Comparison of ENCODE assay signal across 1 cellular context in genomic region chr10:125021686-125022374, GRCh38.
TF ChIP-seq lines count a peak whose summit lies in the region.

No MANE protein-coding gene starts in this region.

TF ChIP-seq in WTC11, 78 proteins besides CTCF, POLR2A, EP300 and RAD21 (continued from another document):
- no peak for TF ChIP-seq ATF3 (CRISPR knock-in tag; conservative IDR thresholded peaks at IDR 0.05)
- TF ChIP-seq ETV6 (CRISPR knock-in tag; IDR thresholded peaks at IDR 0.05) = no peak
- no peak for TF ChIP-seq PRDM15 (CRISPR knock-in tag; IDR thresholded peaks at IDR 0.05)
- no peak for TF ChIP-seq E2F4 (CRISPR knock-in tag; IDR thresholded peaks at IDR 0.05; ENCODE audit: borderline replicate concordance, low read depth)
- TF ChIP-seq E2F1 (CRISPR knock-in tag; IDR thresholded peaks at IDR 0.05) = no peak
- TF ChIP-seq NR3C1 (CRISPR knock-in tag; conservative IDR thresholded peaks at IDR 0.05; ENCODE audit: low read depth) = no peak
- TF ChIP-seq AR (CRISPR knock-in tag; IDR thresholded peaks at IDR 0.05) = no peak
- no peak for TF ChIP-seq ELF4 (CRISPR knock-in tag; IDR thresholded peaks at IDR 0.05; ENCODE audit: low read depth)
- TF ChIP-seq ATF6 (CRISPR knock-in tag; IDR thresholded peaks at IDR 0.05) = no peak
- no peak for TF ChIP-seq FOXK1 (CRISPR knock-in tag; IDR thresholded peaks at IDR 0.05)
- TF ChIP-seq CBFB (CRISPR knock-in tag; IDR thresholded peaks at IDR 0.05; ENCODE audit: low read depth) = no peak
- no peak for TF ChIP-seq NFATC4 (CRISPR knock-in tag; IDR thresholded peaks at IDR 0.05)
